Comparison of ENCODE assay signal across 14 cellular contexts in genomic region chr17:37476431-37477130, GRCh38. TPM values are rescaled to one million over a fixed set of nuclear protein-coding genes. Genes with fewer than 3 reads are reported as not detected.
DNase-seq lines count a peak whose midpoint lies in the region; ATAC-seq, FAIRE-seq and TF ChIP-seq lines count a peak whose summit lies in the region.
"Had no signal": no experiment of that assay in that cellular context is flagged by ENCODE, and none has a peak within 500 bp of the region (broad histone marks: within the 10 kb centered on the region; RNA-seq: fewer than 3 reads in every experiment).

No MANE protein-coding gene starts in this region.

- no peak for TF ChIP-seq EP300 in A549 (IDR thresholded peaks at IDR 0.05)

- TF ChIP-seq CTCF in A549 (IDR thresholded peaks at IDR 0.05), result no peak
- no peak for TF ChIP-seq CTCF in choroid plexus epithelial cell (conservative IDR thresholded peaks at IDR 0.05; ENCODE audit: low read depth, low read length)
- TF ChIP-seq CTCF in right lobe of liver (IDR thresholded peaks at IDR 0.05), result no peak

- CTCF ChIA-PET in A549 (lab: Yijun Ruan, JAX), result interaction anchor here (0.5 to 1.1 kb wide), 6 partner anchors 9 to 163 kb away, joined by 3 to 4 read pairs (median 4); no protein-coding TSS in a partner anchor

- intact Hi-C loops in right lobe of liver (cut with DNase I), result no loop called here

- 63% methylated on average over 4 of the region's 4 CpGs for WGBS in A549 (ENCODE audit: missing lambda C conversion rate)
- 76% methylated on average over 4 of the region's 4 CpGs for WGBS in right lobe of liver (ENCODE audit: insufficient coverage, low coverage, low lambda C conversion rate, missing lambda C conversion rate)

- POLR2A ChIA-PET in A549 (lab: Yijun Ruan, JAX), result interaction anchor here (0.6 to 1.9 kb wide), 3 partner anchors 10 to 125 kb away, joined by 3 to 7 read pairs (median 5); no protein-coding TSS in a partner anchor

- ATAC-seq in A549 (peak in 1 of 2 experiments; percentile 76; a peak in 3 of 6 replicates), right lobe of liver (peak; percentile 19 to 72 (median 36)), HG03342 (IDR thresholded peaks at IDR 0.05; ENCODE audit: unreplicated experiment) (no peak), GM19324 (IDR thresholded peaks at IDR 0.05; ENCODE audit: low FRiP score, unreplicated experiment) (no peak)

- H3K36me3 ChIP-seq in right lobe of liver, result peaks cover 0 to 62% (median 26%) of the 10 kb centered on the region in 4 donors

- H3K4me2 ChIP-seq in A549, result peak overlapping the region; percentile 19; the same call in 1 of the 3 replicates
- H3K4me2 ChIP-seq: BLaER1 had no signal

- H3K4me1 ChIP-seq in A549 (peaks cover 14% of the 10 kb centered on the region), right lobe of liver (peaks cover 0 to 11% (median 0%) of the 10 kb centered on the region in 4 donors)
- H3K4me1 ChIP-seq: ascending aorta had no signal

- H3K9me3 ChIP-seq in A549 (no peaks in the 10 kb centered on the region), right lobe of liver (no peaks in the 10 kb centered on the region)
- H3K9me3 ChIP-seq: ascending aorta, BLaER1 had no signal

- TF ChIP-seq POLR2A in A549 (IDR thresholded peaks at IDR 0.05; ENCODE audit: low read length) (no peak), right lobe of liver (IDR thresholded peaks at IDR 0.05) (no peak)

- no peak overlapping the region for H3K4me3 ChIP-seq in A549
- no peak overlapping the region for H3K4me3 ChIP-seq in choroid plexus epithelial cell (ENCODE audit: low read depth, low read length)
- no peak overlapping the region for H3K4me3 ChIP-seq in right lobe of liver
- H3K4me3 ChIP-seq: ascending aorta, BLaER1 had no signal

- H3K27me3 ChIP-seq in right lobe of liver, result no peaks in the 10 kb centered on the region
- H3K27me3 ChIP-seq: ascending aorta, BLaER1 had no signal

- H3K27ac ChIP-seq in A549 (peak overlapping the region in 1 of 2 experiments; percentile 29; a peak in 2 of 6 replicates), right lobe of liver (no peak overlapping the region)
- H3K27ac ChIP-seq: ascending aorta, BLaER1 had no signal

- TF ChIP-seq RAD21 in A549 (conservative IDR thresholded peaks at IDR 0.05 in 1 of 2, IDR thresholded peaks at IDR 0.05 in 1 of 2), result no peak

- FAIRE-seq in A549 (lab: Jason Lieb, UNC), result no peak

- DNase-seq in A549 (ENCODE audit: low read depth in 1 of 2, low spot score in 1 of 2) (peak in 1 of 2 experiments; percentile 35), NCI-H1694 treated with DMSO at 0.1 percent for 48 hours (lab: John Stamatoyannopoulos, UW) (peak; percentile 97), choroid plexus epithelial cell (ENCODE audit: low read depth) (peak; percentile 84), right lobe of liver (no peak), anterior cingulate cortex (lab: John Stamatoyannopoulos, UW) (no peak), cerebellum (ENCODE audit: low spot score) (no peak)
- DNase-seq: activated CD4-positive, CD25-positive, alpha-beta regulatory T cell treated with anti-CD3 and anti-CD28 coated beads, Interleukin-2, amount 50 U/mL, for 72 hours; H7; NCI-H526 treated with DMSO at 0.1 percent for 48 hours; stimulated activated CD4-positive, alpha-beta T cell treated with anti-CD3 and anti-CD28 coated beads, Interleukin-15, amount 100 ng/mL, for 24 hours had no signal

TF ChIP-seq in A549, 52 proteins besides CTCF, POLR2A, EP300 and RAD21:
- TF ChIP-seq EHF (CRISPR knock-in tag; IDR thresholded peaks at IDR 0.05) (no peak), PHF8 (IDR thresholded peaks at IDR 0.05; ENCODE audit: borderline replicate concordance, low read depth) (no peak), BCL3 (IDR thresholded peaks at IDR 0.05) (no peak), JUNB (IDR thresholded peaks at IDR 0.05) (no peak), USF2 (IDR thresholded peaks at IDR 0.05) (no peak)
TF ChIP-seq in A549: peak in this region for 0.

RNA-seq across cellular contexts. Expression of gene DUSP14, which starts 13.1 kb away (rescaled TPM):
- polyA plus RNA-seq in A549 (2011; rRNA removed), result 35.5 and 38.0 TPM in 2 replicates
- 58.2 and 76.0 TPM in 2 replicates for polyA plus RNA-seq in A549 (2012; cell fraction: cytosol; rRNA removed)
- polyA plus RNA-seq in A549 (2012; cell fraction: nucleus; rRNA removed), result 54.1 and 60.8 TPM in 2 replicates
- 32.7 to 36.1 TPM (median 34.1 TPM) in 3 replicates for polyA plus RNA-seq in A549 (2017; fragmentation: RNase III; extraction: RNeasy Plus Mini Kit Qiagen cat#74134 plus additional on column Dnase treatment)
- 34.0 and 37.4 TPM in 2 replicates for polyA minus RNA-seq in A549 (2011; rRNA and poly(A)+ RNA removed)
- total RNA-seq in right lobe of liver, result 10 to 100 TPM; 10.6 to 21.2 (median 13.2) TPM
- 11.2 TPM for total RNA-seq in cerebellum

Comparison
In these comparisons a context has a peak if more than half of its experiments do, and no peak if none do; other contexts are left out.
1. ATAC-seq: peak in right lobe of liver (4 of 4); none in HG03342 (single experiment) and GM19324 (single experiment).
2. DNase-seq: peak in NCI-H1694 treated with DMSO at 0.1 percent for 48 hours (single experiment) and choroid plexus epithelial cell (single experiment); none in right lobe of liver (0 of 3), anterior cingulate cortex (0 of 58) and cerebellum (single experiment).